Comparison of ENCODE assay signal across 8 cellular contexts in genomic region chr1:1273535-1274298, GRCh38. TPM values are rescaled to one million over a fixed set of nuclear protein-coding genes. Genes with fewer than 3 reads are reported as not detected.
DNase-seq lines count a peak whose midpoint lies in the region; ATAC-seq and TF ChIP-seq lines count a peak whose summit lies in the region.

TSS of gene UBE2J2 (minus strand) at chr1:1273854. CDS start at chr1:1267992, 5,862 bp downstream.

- DNase-seq in A172 (ENCODE audit: low spot score): peak; percentile 59
- DNase-seq in NCI-H446 treated with DMSO at 0.1 percent for 48 hours (lab: John Stamatoyannopoulos, UW): peak; percentile 82
- DNase-seq in activated CD4-positive, alpha-beta T cell treated with anti-CD3 and anti-CD28 coated beads for 1 hour: peak; percentile 89
- DNase-seq in cerebellar nuclear complex (lab: John Stamatoyannopoulos, UW): peak; percentile 10 to 61
- DNase-seq in kidney epithelial cell (ENCODE audit: low read depth): no peak
- peak; percentile 97 for DNase-seq in stimulated activated CD4-positive, alpha-beta T cell treated with anti-CD3 and anti-CD28 coated beads, Interleukin-15, amount 100 ng/mL, for 24 hours

- H3K36me3 ChIP-seq in kidney epithelial cell (ENCODE audit: control insufficient read depth, insufficient read depth, low read length): no peaks in the 10 kb centered on the region

- peak within 1 kb of the TSS; percentile 91 for H3K4me3 ChIP-seq in kidney epithelial cell (ENCODE audit: low read depth, low read length)

- no peaks in the 10 kb centered on the region for H3K27me3 ChIP-seq in kidney epithelial cell (ENCODE audit: control insufficient read depth, insufficient read depth, low read length)

- TF ChIP-seq CTCF in kidney epithelial cell (IDR thresholded peaks at IDR 0.05; ENCODE audit: insufficient read depth, low read length, poor library complexity, severe bottlenecking): no peak

- peak; percentile 58 for ATAC-seq in GM18861 (IDR thresholded peaks at IDR 0.05; ENCODE audit: unreplicated experiment)
- peak; percentile 76 for ATAC-seq in HG03135 (IDR thresholded peaks at IDR 0.05; ENCODE audit: unreplicated experiment)

RNA-seq across cellular contexts. Expression of gene UBE2J2, which starts in this region (rescaled TPM):
- 26.2 and 38.0 TPM in 2 replicates for total RNA-seq in A172 (2014; rRNA removed; shearing (Covaris generic))
- 65.1 and 78.0 TPM in 2 replicates for total RNA-seq in kidney epithelial cell
